ENCODE assay signal across 8 cellular contexts in genomic region chr1:117606608-117607261, GRCh38. TPM values are rescaled to one million over a fixed set of nuclear protein-coding genes. Genes with fewer than 3 reads are reported as not detected.
DNase-seq lines count a peak whose midpoint lies in the region; ATAC-seq lines count a peak whose summit lies in the region.

No MANE protein-coding gene starts in this region.

- no peaks in the 10 kb centered on the region for H3K9me3 ChIP-seq in mesodermal cell (ENCODE audit: control insufficient read depth, low read length)

- H3K27ac Mint-ChIP-seq in activated CD4-positive, alpha-beta T cell treated with anti-CD3 and anti-CD28 coated beads, Interleukin-2, amount 10 ng/mL, durations not matched to agents 7 days and 5 days: peak overlapping the region; percentile 80

- peaks cover 19% of the 10 kb centered on the region for H3K27me3 Mint-ChIP-seq in activated CD4-positive, alpha-beta T cell treated with anti-CD3 and anti-CD28 coated beads, Interleukin-2, amount 10 ng/mL, durations not matched to agents 7 days and 5 days

- H3K36me3 ChIP-seq in mesodermal cell (ENCODE audit: control insufficient read depth, insufficient read depth, low read length): no peaks in the 10 kb centered on the region

- peaks cover 9% of the 10 kb centered on the region for H3K4me1 ChIP-seq in mesodermal cell (ENCODE audit: control insufficient read depth, insufficient read depth, low read length, poor library complexity, severe bottlenecking)

- H3K4me3 ChIP-seq in mesodermal cell (ENCODE audit: extremely low read depth, insufficient read depth, low read length, poor library complexity, severe bottlenecking): peak overlapping the region; percentile 69

- peak overlapping the region; percentile 87 for H3K4me3 Mint-ChIP-seq in activated CD4-positive, alpha-beta T cell treated with anti-CD3 and anti-CD28 coated beads, Interleukin-2, amount 10 ng/mL, durations not matched to agents 7 days and 5 days

- in situ Hi-C loops in ACHN (cut with HindIII; ENCODE audit: low pct_ligation_motif_present, low pct_unique_long_range_greater_than_20kb, low sequenced_read_pairs): no loop called here

- 0 to 1% methylated on average over 19 to 42 of the region's 45 CpGs for WGBS in mesodermal cell (ENCODE audit: insufficient coverage in 2 of 2), 2 experiments

- CTCF ChIA-PET in activated CD4-positive, alpha-beta T cell treated with anti-CD3 and anti-CD28 coated beads, Interleukin-2, amount 10 ng/mL, durations not matched to agents 7 days and 5 days (lab: Charles Lee): interaction anchor here (0.8 to 2.6 kb wide), 10 partner anchors 10 to 151 kb away, joined by 3 to 9 read pairs (median 4); no protein-coding TSS in a partner anchor

- H3K27ac ChIP-seq in mesodermal cell (ENCODE audit: low read depth, low read length, severe bottlenecking): no peak overlapping the region

- POLR2A ChIA-PET in activated CD4-positive, alpha-beta T cell treated with anti-CD3 and anti-CD28 coated beads, Interleukin-2, amount 10 ng/mL, durations not matched to agents 7 days and 5 days (lab: Charles Lee): interaction anchor here (0.7 kb wide), 1 partner anchor 67 kb away, joined by 3 read pairs; no protein-coding TSS in a partner anchor

- DNase-seq in EH (ENCODE audit: low read depth) (peak; percentile 57), ecto neural progenitor cell (ENCODE audit: low spot score) (peak; percentile 55), occipital lobe (lab: John Stamatoyannopoulos, UW) (no peak), ACHN (no peak)
- peak; percentile 66 for DNase-seq in activated CD4-positive, alpha-beta T cell treated with anti-CD3 and anti-CD28 coated beads, Interleukin-2, amount 10 ng/mL, durations not matched to agents 7 days and 5 days
- DNase-seq in stimulated activated CD8-positive, alpha-beta memory T cell treated with anti-CD3 and anti-CD28 coated beads, Interleukin-4, amount 100 ng/mL, for 1 hour (ENCODE audit: low read depth in 2 of 2, low spot score in 1 of 2): peak; percentile 16 to 23

- H3K9me3 Mint-ChIP-seq in activated CD4-positive, alpha-beta T cell treated with anti-CD3 and anti-CD28 coated beads, Interleukin-2, amount 10 ng/mL, durations not matched to agents 7 days and 5 days: no peaks in the 10 kb centered on the region

- peaks cover 53% of the 10 kb centered on the region for H3K4me1 Mint-ChIP-seq in activated CD4-positive, alpha-beta T cell treated with anti-CD3 and anti-CD28 coated beads, Interleukin-2, amount 10 ng/mL, durations not matched to agents 7 days and 5 days

- peaks cover 26% of the 10 kb centered on the region for H3K36me3 Mint-ChIP-seq in activated CD4-positive, alpha-beta T cell treated with anti-CD3 and anti-CD28 coated beads, Interleukin-2, amount 10 ng/mL, durations not matched to agents 7 days and 5 days (ENCODE audit: low read depth)

- ATAC-seq in HG03432 (IDR thresholded peaks at IDR 0.05; ENCODE audit: unreplicated experiment): peak; percentile 10

RNA-seq across cellular contexts. Expression of gene TENT5C, which starts 0.9 kb away (rescaled TPM):
- total RNA-seq in activated CD4-positive, alpha-beta T cell treated with anti-CD3 and anti-CD28 coated beads, Interleukin-2, amount 10 ng/mL, durations not matched to agents 7 days and 5 days: 10 to 100 TPM; 13.3 to 13.7 TPM
- 0.41 TPM for polyA plus RNA-seq in mesodermal cell (2013, experiment 1 of 2)
- 0.61 TPM for polyA plus RNA-seq in mesodermal cell (2013, experiment 2 of 2)
- 4.7 TPM for total RNA-seq in occipital lobe

Comparison
In these comparisons a context has a peak if more than half of its experiments do, and no peak if none do; other contexts are left out.
1. DNase-seq: peak in EH (single experiment), activated CD4-positive, alpha-beta T cell treated with anti-CD3 and anti-CD28 coated beads, Interleukin-2, amount 10 ng/mL, durations not matched to agents 7 days and 5 days (single experiment), ecto neural progenitor cell (single experiment) and stimulated activated CD8-positive, alpha-beta memory T cell treated with anti-CD3 and anti-CD28 coated beads, Interleukin-4, amount 100 ng/mL, for 1 hour (2 of 2); none in occipital lobe (single experiment) and ACHN (single experiment).